Comparison of ENCODE assay signal across 18 cellular contexts in the genomic region with DNA sequence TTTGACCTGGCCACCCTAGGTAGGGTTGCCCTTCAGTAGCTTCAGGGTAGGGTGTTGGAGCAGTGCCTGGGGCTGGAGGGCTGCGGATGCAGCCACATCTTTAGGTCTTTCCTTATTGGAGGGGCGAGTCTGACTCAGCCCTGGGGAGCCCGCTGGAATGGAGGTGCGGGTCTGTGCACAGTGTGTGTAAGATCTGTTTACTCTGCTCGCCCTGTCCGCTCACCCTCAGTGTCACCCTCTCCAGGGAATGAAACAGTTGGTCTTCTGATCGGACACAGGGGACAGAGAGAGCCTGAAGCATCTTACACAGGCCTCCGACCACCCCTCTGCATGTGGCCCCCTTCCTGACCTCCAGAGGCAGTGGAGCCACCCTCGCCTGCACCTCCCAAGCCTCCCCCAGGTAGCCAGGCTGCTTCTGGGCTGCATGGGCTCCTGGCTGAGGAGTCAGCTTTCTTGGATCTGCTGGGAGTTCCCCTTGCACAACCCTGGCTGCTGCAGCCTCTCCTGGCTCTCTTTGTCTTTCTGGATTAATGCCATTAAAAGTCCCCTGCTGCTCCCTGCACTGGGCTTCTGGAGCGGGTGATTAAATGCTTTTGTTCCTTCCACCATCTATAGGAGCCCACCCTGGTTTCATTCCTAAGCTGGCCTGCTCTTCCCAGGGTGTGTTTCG.
DNase-seq lines count a peak whose midpoint lies in the region; ATAC-seq and TF ChIP-seq lines count a peak whose summit lies in the region.
"Had no signal": no experiment of that assay in that cellular context is flagged by ENCODE, and none has a peak within 500 bp of the region (broad histone marks: within the 10 kb centered on the region; RNA-seq: fewer than 3 reads in every experiment).

No MANE protein-coding gene starts in this region.

- H3K27me3 Mint-ChIP-seq in WTC11 (ENCODE audit: low read depth): no peaks in the 10 kb centered on the region
- H3K27me3 Mint-ChIP-seq in naive thymus-derived CD8-positive, alpha-beta T cell: no peaks in the 10 kb centered on the region
- H3K27me3 Mint-ChIP-seq: activated naive CD8-positive, alpha-beta T cell treated with anti-CD3 and anti-CD28 coated beads, Interleukin-2, amount 50 U/mL, for 24 hours had no signal

- CTCF ChIA-PET in WTC11 (lab: Charles Lee): interaction anchor here (1.0 to 1.6 kb wide), 8 partner anchors 9 to 276 kb away, joined by 3 to 7 read pairs (median 4); no protein-coding TSS in a partner anchor

- H3K27me3 ChIP-seq in right atrium auricular region (no peaks in the 10 kb centered on the region), upper lobe of right lung (no peaks in the 10 kb centered on the region)

- no peak for TF ChIP-seq CTCF in right atrium auricular region (IDR thresholded peaks at IDR 0.05)
- no peak for TF ChIP-seq CTCF in WTC11 (IDR thresholded peaks at IDR 0.05)
- TF ChIP-seq CTCF in upper lobe of right lung (IDR thresholded peaks at IDR 0.05): no peak

- peaks cover 3% of the 10 kb centered on the region; the same call in 1 of the 2 replicates for H3K36me3 Mint-ChIP-seq in WTC11
- no peaks in the 10 kb centered on the region for H3K36me3 Mint-ChIP-seq in naive thymus-derived CD8-positive, alpha-beta T cell

- peak; percentile 57 for DNase-seq in cardiac septum (ENCODE audit: low spot score)
- DNase-seq in right atrium auricular region (ENCODE audit: low spot score): no peak
- DNase-seq in WTC11 (ENCODE audit: low spot score): peak; percentile 36
- DNase-seq in iPS DF 19.7 (ENCODE audit: low read depth, low spot score): peak; percentile 15
- DNase-seq in upper lobe of right lung: peak; percentile 38
- DNase-seq in HuH-7 (ENCODE audit: low spot score): no peak
- no peak for DNase-seq in naive thymus-derived CD8-positive, alpha-beta T cell
- no peak for DNase-seq in NCI-H2196 (lab: John Stamatoyannopoulos, UW; ENCODE audit: unreplicated experiment)
- DNase-seq: activated CD4-positive, alpha-beta T cell treated with anti-CD3 and anti-CD28 coated beads for 1 hour; activated naive CD8-positive, alpha-beta T cell treated with anti-CD3 and anti-CD28 coated beads, Interleukin-2, amount 50 U/mL, for 24 hours; DMS153; NCI-H446; psoas muscle; RPMI8226 had no signal

- H3K4me1 Mint-ChIP-seq in WTC11: peaks cover 22% of the 10 kb centered on the region
- no peaks in the 10 kb centered on the region for H3K4me1 Mint-ChIP-seq in naive thymus-derived CD8-positive, alpha-beta T cell
- H3K4me1 Mint-ChIP-seq: activated naive CD8-positive, alpha-beta T cell treated with anti-CD3 and anti-CD28 coated beads, Interleukin-2, amount 50 U/mL, for 24 hours had no signal

- intact Hi-C loops in cardiac septum (cut with DNase I) (no loop called here), upper lobe of right lung (cut with DNase I) (no loop called here)

- POLR2A ChIA-PET in WTC11 (lab: Charles Lee): no interaction called here
- POLR2A ChIA-PET in naive thymus-derived CD8-positive, alpha-beta T cell (lab: Charles Lee): no interaction called here

- H3K9me3 ChIP-seq in right atrium auricular region (no peaks in the 10 kb centered on the region), upper lobe of right lung (no peaks in the 10 kb centered on the region)
- H3K9me3 ChIP-seq: psoas muscle, thoracic aorta had no signal

- H3K27ac Mint-ChIP-seq in WTC11: no peak overlapping the region
- no peak overlapping the region for H3K27ac Mint-ChIP-seq in naive thymus-derived CD8-positive, alpha-beta T cell
- H3K27ac Mint-ChIP-seq: activated naive CD8-positive, alpha-beta T cell treated with anti-CD3 and anti-CD28 coated beads, Interleukin-2, amount 50 U/mL, for 24 hours; T-helper 1 cell treated with Interleukin-12 subunit alpha and Interleukin-12 subunit beta and Interleukin-4 antibody, amounts not matched to agents 30 μg/mL and 1 μg/mL, for 36 hours had no signal

- H3K27ac ChIP-seq in right atrium auricular region: no peak overlapping the region
- H3K27ac ChIP-seq in upper lobe of right lung: no peak overlapping the region
- H3K27ac ChIP-seq: coronary artery, psoas muscle, thoracic aorta had no signal

- peak; percentile 73 for ATAC-seq in WTC11
- ATAC-seq in upper lobe of right lung: no peak
- no peak for ATAC-seq in naive thymus-derived CD8-positive, alpha-beta T cell
- ATAC-seq: activated naive CD8-positive, alpha-beta T cell treated with anti-CD3 and anti-CD28 coated beads, Interleukin-2, amount 50 U/mL, for 24 hours; HCT116 had no signal

- H3K4me3 Mint-ChIP-seq in WTC11: no peak overlapping the region
- H3K4me3 Mint-ChIP-seq in naive thymus-derived CD8-positive, alpha-beta T cell: no peak overlapping the region
- H3K4me3 Mint-ChIP-seq: activated naive CD8-positive, alpha-beta T cell treated with anti-CD3 and anti-CD28 coated beads, Interleukin-2, amount 50 U/mL, for 24 hours; T-helper 1 cell treated with Interleukin-12 subunit alpha and Interleukin-12 subunit beta and Interleukin-4 antibody, amounts not matched to agents 30 μg/mL and 1 μg/mL, for 36 hours had no signal

- peaks cover 8% of the 10 kb centered on the region for H3K9me3 Mint-ChIP-seq in WTC11
- no peaks in the 10 kb centered on the region for H3K9me3 Mint-ChIP-seq in naive thymus-derived CD8-positive, alpha-beta T cell
- H3K9me3 Mint-ChIP-seq: activated naive CD8-positive, alpha-beta T cell treated with anti-CD3 and anti-CD28 coated beads, Interleukin-2, amount 50 U/mL, for 24 hours; T-helper 1 cell treated with Interleukin-12 subunit alpha and Interleukin-12 subunit beta and Interleukin-4 antibody, amounts not matched to agents 30 μg/mL and 1 μg/mL, for 36 hours had no signal

- no peaks in the 10 kb centered on the region for H3K36me3 ChIP-seq in right atrium auricular region
- no peaks in the 10 kb centered on the region for H3K36me3 ChIP-seq in upper lobe of right lung
- H3K36me3 ChIP-seq: thoracic aorta had no signal

- H3K4me3 ChIP-seq in right atrium auricular region: no peak overlapping the region
- no peak overlapping the region for H3K4me3 ChIP-seq in upper lobe of right lung
- H3K4me3 ChIP-seq: coronary artery, psoas muscle, thoracic aorta had no signal

- no peaks in the 10 kb centered on the region for H3K4me1 ChIP-seq in right atrium auricular region
- H3K4me1 ChIP-seq in upper lobe of right lung: no peaks in the 10 kb centered on the region
- H3K4me1 ChIP-seq: psoas muscle had no signal

TF ChIP-seq in WTC11, 78 proteins besides CTCF, POLR2A, EP300 and RAD21:
- TF ChIP-seq ZBTB21 (CRISPR knock-in tag; IDR thresholded peaks at IDR 0.05; ENCODE audit: borderline replicate concordance) (no peak), JUN (CRISPR knock-in tag; IDR thresholded peaks at IDR 0.05) (no peak), ZNF423 (CRISPR knock-in tag; IDR thresholded peaks at IDR 0.05) (peak; percentile 91), NFYB (CRISPR knock-in tag; conservative IDR thresholded peaks at IDR 0.05; ENCODE audit: low read depth) (no peak), ZNF317 (CRISPR knock-in tag; IDR thresholded peaks at IDR 0.05; ENCODE audit: borderline replicate concordance, low read depth) (no peak), SOX15 (CRISPR knock-in tag; IDR thresholded peaks at IDR 0.05) (no peak), FOXJ3 (CRISPR knock-in tag; IDR thresholded peaks at IDR 0.05; ENCODE audit: borderline replicate concordance) (no peak)

Comparison
In these comparisons a context has a peak if more than half of its experiments do, and no peak if none do; other contexts are left out.
1. DNase-seq: peak in cardiac septum (single experiment), WTC11 (single experiment), iPS DF 19.7 (single experiment) and upper lobe of right lung (single experiment); none in right atrium auricular region (single experiment), HuH-7 (single experiment), naive thymus-derived CD8-positive, alpha-beta T cell (0 of 10) and NCI-H2196 (single experiment).